In genomic region chr2:201152999-201153398, GRCh38 we compare ENCODE assay signal across 10 cellular contexts. TPM values are rescaled to one million over a fixed set of nuclear protein-coding genes. Genes with fewer than 3 reads are reported as not detected.
DNase-seq lines count a peak whose midpoint lies in the region; ATAC-seq and TF ChIP-seq lines count a peak whose summit lies in the region.
"Had no signal": no experiment of that assay in that cellular context is flagged by ENCODE, and none has a peak within 500 bp of the region (broad histone marks: within the 10 kb centered on the region; RNA-seq: fewer than 3 reads in every experiment).

No MANE protein-coding gene starts in this region.

- 50 to 100% methylated on average over 1 of the region's 1 CpG for WGBS in gastroesophageal sphincter (ENCODE audit: low coverage in 1 of 2), 2 donors

- peaks cover 64% of the 10 kb centered on the region for H3K4me1 Mint-ChIP-seq in stimulated activated effector memory CD8-positive, alpha-beta T cell treated with anti-CD3 and anti-CD28 coated beads, Interleukin-12 subunit alpha, Interleukin-12 subunit beta, amount 100 ng/mL, for 72 hours

- H3K9me3 ChIP-seq in RWPE2 (ENCODE audit: severe bottlenecking) (no peaks in the 10 kb centered on the region), gastroesophageal sphincter (no peaks in the 10 kb centered on the region)

- no peak for TF ChIP-seq CTCF in RWPE2 (IDR thresholded peaks at IDR 0.05; ENCODE audit: poor library complexity, severe bottlenecking)
- no peak for TF ChIP-seq CTCF in gastroesophageal sphincter (IDR thresholded peaks at IDR 0.05)

- H3K27me3 ChIP-seq in RWPE2 (ENCODE audit: insufficient read depth, poor library complexity, severe bottlenecking): no peaks in the 10 kb centered on the region
- no peaks in the 10 kb centered on the region for H3K27me3 ChIP-seq in gastroesophageal sphincter

- DNase-seq in NCI-H2171 treated with DMSO at 0.1 percent for 48 hours (lab: John Stamatoyannopoulos, UW): peak; percentile 25
- DNase-seq in NCI-H2171 (lab: John Stamatoyannopoulos, UW): no peak
- no peak for DNase-seq in RWPE2 (ENCODE audit: low spot score)
- no peak for DNase-seq in stimulated activated effector memory CD8-positive, alpha-beta T cell treated with anti-CD3 and anti-CD28 coated beads, Interleukin-12 subunit alpha, Interleukin-12 subunit beta, amount 100 ng/mL, for 72 hours (ENCODE audit: low spot score in 2 of 2)
- DNase-seq in NCI-H1092 (lab: John Stamatoyannopoulos, UW): no peak
- DNase-seq in iPS-NIHi7 (ENCODE audit: extremely low spot score): no peak
- DNase-seq: activated CD4-positive, alpha-beta T cell treated with anti-CD3 and anti-CD28 coated beads, Interleukin-2, amount 50 U/mL, for 4 hours had no signal

- H3K36me3 ChIP-seq in RWPE2 (ENCODE audit: low read depth) (peaks cover 57% of the 10 kb centered on the region), gastroesophageal sphincter (peaks cover 0 to 85% of the 10 kb centered on the region in 2 donors)

- TF ChIP-seq POLR2A in gastroesophageal sphincter (IDR thresholded peaks at IDR 0.05): no peak

- no peak for ATAC-seq in RWPE2 (ENCODE audit: low read depth)
- no peak for ATAC-seq in gastroesophageal sphincter
- no peak for ATAC-seq in stimulated activated effector memory CD8-positive, alpha-beta T cell treated with anti-CD3 and anti-CD28 coated beads, Interleukin-12 subunit alpha, Interleukin-12 subunit beta, amount 100 ng/mL, for 72 hours
- no peak for ATAC-seq in GM19467 (IDR thresholded peaks at IDR 0.05; ENCODE audit: unreplicated experiment)

- peaks cover 100% of the 10 kb centered on the region for H3K36me3 Mint-ChIP-seq in stimulated activated effector memory CD8-positive, alpha-beta T cell treated with anti-CD3 and anti-CD28 coated beads, Interleukin-12 subunit alpha, Interleukin-12 subunit beta, amount 100 ng/mL, for 72 hours

- H3K4me3 Mint-ChIP-seq in stimulated activated effector memory CD8-positive, alpha-beta T cell treated with anti-CD3 and anti-CD28 coated beads, Interleukin-12 subunit alpha, Interleukin-12 subunit beta, amount 100 ng/mL, for 72 hours: no peak overlapping the region

- TF ChIP-seq EP300 in gastroesophageal sphincter (IDR thresholded peaks at IDR 0.05): no peak

- peaks cover 51% of the 10 kb centered on the region for H3K4me1 ChIP-seq in RWPE2 (ENCODE audit: insufficient read depth, poor library complexity, severe bottlenecking)
- peaks cover 4 to 61% (median 18%) of the 10 kb centered on the region in 3 donors for H3K4me1 ChIP-seq in gastroesophageal sphincter

- H3K9me3 Mint-ChIP-seq in stimulated activated effector memory CD8-positive, alpha-beta T cell treated with anti-CD3 and anti-CD28 coated beads, Interleukin-12 subunit alpha, Interleukin-12 subunit beta, amount 100 ng/mL, for 72 hours: no peaks in the 10 kb centered on the region

- H3K4me3 ChIP-seq in RWPE2 (ENCODE audit: severe bottlenecking) (no peak overlapping the region), gastroesophageal sphincter (no peak overlapping the region)

- peak overlapping the region; percentile 43 for H3K27ac Mint-ChIP-seq in stimulated activated effector memory CD8-positive, alpha-beta T cell treated with anti-CD3 and anti-CD28 coated beads, Interleukin-12 subunit alpha, Interleukin-12 subunit beta, amount 100 ng/mL, for 72 hours

- H3K27ac ChIP-seq in RWPE2 (ENCODE audit: poor library complexity, severe bottlenecking) (peak overlapping the region; percentile 100), gastroesophageal sphincter (peak overlapping the region in 3 of 4 donors; percentile 68 to 79 (median 79))
- H3K27ac ChIP-seq: 22Rv1 had no signal

RNA-seq across cellular contexts. Expression of gene CASP10, which starts 29.9 kb away (rescaled TPM):
- 1 to 10 TPM; 2.6 to 7.5 (median 6.3) TPM for total RNA-seq in gastroesophageal sphincter

RNA-seq across cellular contexts. Expression of gene CFLAR, which starts 37.0 kb away (rescaled TPM):
- 100 to 1,000 TPM; 145 to 346 (median 176) TPM for total RNA-seq in gastroesophageal sphincter
